In the genomic region with DNA sequence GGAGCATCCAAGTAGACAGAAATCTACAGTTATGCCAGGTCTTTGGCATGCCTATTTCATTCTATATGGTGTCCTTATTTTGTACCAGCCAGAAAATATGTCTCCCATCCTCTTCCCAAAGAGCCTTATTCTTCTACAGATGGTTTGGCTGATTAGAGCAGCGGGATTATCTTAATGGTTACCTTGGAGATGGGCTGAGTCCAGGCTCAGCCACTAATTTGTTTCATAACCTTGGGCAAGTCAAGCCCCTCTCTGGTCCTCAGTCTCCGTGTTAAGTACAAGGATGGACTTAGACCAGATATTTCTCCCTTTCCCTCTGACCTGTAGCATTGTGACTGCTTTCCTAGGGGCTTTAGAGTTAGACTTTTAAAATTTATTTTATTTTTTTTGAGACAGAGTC, we compare ENCODE assay signal across 23 cellular contexts.
"Had no signal": no experiment of that assay in that cellular context is flagged by ENCODE, and none has a peak within 500 bp of the region (broad histone marks: within the 10 kb centered on the region; RNA-seq: fewer than 3 reads in every experiment).

No MANE protein-coding gene starts in this region.

- H3K27me3 Mint-ChIP-seq: activated CD8-positive, alpha-beta memory T cell treated with anti-CD3 and anti-CD28 coated beads, Interleukin-2, amount 10 ng/mL, durations not matched to agents 7 days and 5 days had no signal

- H3K4me2 ChIP-seq: neural progenitor cell had no signal

- H3K4me3 ChIP-seq: breast epithelium, esophagus squamous epithelium, lower lobe of right lung, neural progenitor cell, right atrium auricular region, tibial nerve had no signal

- H3K36me3 ChIP-seq: breast epithelium, neural progenitor cell had no signal

- H3K27ac ChIP-seq: breast epithelium, neural progenitor cell, parathyroid adenoma, right atrium auricular region, tibial nerve had no signal

- H2AFZ ChIP-seq: neural progenitor cell, parathyroid adenoma had no signal

- H3K27ac Mint-ChIP-seq: activated CD8-positive, alpha-beta T cell treated with anti-CD3 and anti-CD28 coated beads, Interleukin-2, amount 10 ng/mL, durations not matched to agents 7 days and 5 days; natural killer cell; neural progenitor cell; WTC11 had no signal

- H3K9me3 ChIP-seq: breast epithelium, esophagus squamous epithelium, lower lobe of right lung, right atrium auricular region, tibial nerve had no signal

- DNase-seq: activated CD8-positive, alpha-beta memory T cell treated with anti-CD3 and anti-CD28 coated beads, Interleukin-2, amount 10 ng/mL, durations not matched to agents 7 days and 5 days; activated CD8-positive, alpha-beta T cell treated with anti-CD3 and anti-CD28 coated beads, Interleukin-2, amount 10 ng/mL, durations not matched to agents 7 days and 5 days; activated naive CD4-positive, alpha-beta T cell; activated T-cell treated with anti-CD3 and anti-CD28 coated beads, Interleukin-2, amount 50 U/mL, for 48 hours; central memory CD4-positive, alpha-beta T cell; esophagus squamous epithelium; foreskin melanocyte; kidney glomerular epithelial cell; lower lobe of right lung; mesenchymal stem cell; natural killer cell; occipital lobe; stimulated activated CD4-positive, alpha-beta T cell treated with anti-CD3 and anti-CD28 coated beads, Interleukin-15, amount 100 ng/mL, for 24 hours; stimulated activated CD4-positive, alpha-beta T cell treated with anti-CD3 and anti-CD28 coated beads, Interleukin-2, amount 100 ng/mL, for 24 hours; stimulated activated naive CD4-positive, alpha-beta T cell; T1000 had no signal

- ATAC-seq: activated CD8-positive, alpha-beta memory T cell treated with anti-CD3 and anti-CD28 coated beads, Interleukin-2, amount 10 ng/mL, durations not matched to agents 7 days and 5 days; activated CD8-positive, alpha-beta T cell treated with anti-CD3 and anti-CD28 coated beads, Interleukin-2, amount 10 ng/mL, durations not matched to agents 7 days and 5 days; activated naive CD4-positive, alpha-beta T cell treated with anti-CD3 and anti-CD28 coated beads, Interleukin-2, amount 50 U/mL, for 72 hours; natural killer cell; WTC11 had no signal

- H3K4me1 ChIP-seq: breast epithelium, neural progenitor cell, parathyroid adenoma had no signal

- H3K27me3 ChIP-seq: breast epithelium, esophagus squamous epithelium, neural progenitor cell, right atrium auricular region, tibial nerve had no signal

- H3K9me3 Mint-ChIP-seq: activated naive CD4-positive, alpha-beta T cell treated with anti-CD3 and anti-CD28 coated beads, Interleukin-2, amount 50 U/mL, for 72 hours; natural killer cell; neural progenitor cell; WTC11 had no signal

- H3K4me3 Mint-ChIP-seq: activated CD8-positive, alpha-beta memory T cell treated with anti-CD3 and anti-CD28 coated beads, Interleukin-2, amount 10 ng/mL, durations not matched to agents 7 days and 5 days; activated CD8-positive, alpha-beta T cell treated with anti-CD3 and anti-CD28 coated beads, Interleukin-2, amount 10 ng/mL, durations not matched to agents 7 days and 5 days; natural killer cell; neural progenitor cell; WTC11 had no signal

- H3K4me1 Mint-ChIP-seq: activated CD8-positive, alpha-beta memory T cell treated with anti-CD3 and anti-CD28 coated beads, Interleukin-2, amount 10 ng/mL, durations not matched to agents 7 days and 5 days; natural killer cell; neural progenitor cell; WTC11 had no signal

- H3K79me2 ChIP-seq: parathyroid adenoma had no signal
